Comparison of ENCODE assay signal across 17 cellular contexts in genomic region chr3:99867594-99868437, GRCh38. TPM values are rescaled to one million over a fixed set of nuclear protein-coding genes. Genes with fewer than 3 reads are reported as not detected.
DNase-seq lines count a peak whose midpoint lies in the region; ATAC-seq, FAIRE-seq and TF ChIP-seq lines count a peak whose summit lies in the region.
"Had no signal": no experiment of that assay in that cellular context is flagged by ENCODE, and none has a peak within 500 bp of the region (broad histone marks: within the 10 kb centered on the region; RNA-seq: fewer than 3 reads in every experiment).

No MANE protein-coding gene starts in this region.

- H3K4me1 Mint-ChIP-seq in activated CD4-positive, alpha-beta T cell treated with anti-CD3 and anti-CD28 coated beads for 36 hours: peaks cover 42% of the 10 kb centered on the region

- H3K4me3 ChIP-seq in fibroblast of lung (replicated peaks in 1 of 4; ENCODE audit: control extremely low read depth in 1 of 4, insufficient read depth in 1 of 4, low read depth in 3 of 4, low read length in 4 of 4) (no peak overlapping the region), smooth muscle cell (no peak overlapping the region), kidney (ENCODE audit: low read length in 2 of 2) (no peak overlapping the region)
- H3K4me3 ChIP-seq: adrenal gland had no signal

- peaks cover 94% of the 10 kb centered on the region for H3K79me2 ChIP-seq in fibroblast of lung (ENCODE audit: control insufficient read depth, insufficient read depth, low read length)
- H3K79me2 ChIP-seq in smooth muscle cell (ENCODE audit: low read depth): peaks cover 100% of the 10 kb centered on the region

- H3K36me3 Mint-ChIP-seq in activated CD4-positive, alpha-beta T cell treated with anti-CD3 and anti-CD28 coated beads for 36 hours (ENCODE audit: low read depth): peaks cover 8% of the 10 kb centered on the region

- no peaks in the 10 kb centered on the region for H3K27me3 ChIP-seq in fibroblast of lung (ENCODE audit: control insufficient read depth, insufficient read depth, low read length)
- no peaks in the 10 kb centered on the region for H3K27me3 ChIP-seq in smooth muscle cell (ENCODE audit: low read depth)
- H3K27me3 ChIP-seq: adrenal gland, neutrophil had no signal

- H3K27ac ChIP-seq in fibroblast of lung (ENCODE audit: insufficient read depth, low read length) (peak overlapping the region; percentile 71), smooth muscle cell (ENCODE audit: low read depth) (peak overlapping the region; percentile 98), kidney (ENCODE audit: low read depth in 2 of 2, low read length in 2 of 2) (peak overlapping the region in 1 of 2 donors; percentile 11)
- H3K27ac ChIP-seq: neutrophil had no signal

- H3K27ac Mint-ChIP-seq in activated CD4-positive, alpha-beta T cell treated with anti-CD3 and anti-CD28 coated beads for 36 hours: no peak overlapping the region
- H3K27ac Mint-ChIP-seq: dendritic cell treated with granulocyte-macrophage colony-stimulating factor and Interleukin-4, amounts not matched to agents 40 ng/mL and 50 ng/mL, for 4 days; type B pancreatic cell had no signal

- intact Hi-C loops in activated CD4-positive, alpha-beta T cell treated with anti-CD3 and anti-CD28 coated beads for 36 hours (cut with DNase I, micrococcal nuclease): no loop called here
- intact Hi-C loops in kidney (cut with DNase I): no loop called here

- CTCF ChIA-PET in activated CD4-positive, alpha-beta T cell treated with anti-CD3 and anti-CD28 coated beads for 36 hours (lab: Charles Lee): interaction anchor here (0.7 to 1.4 kb wide), 4 partner anchors 9 to 50 kb away, joined by 3 to 7 read pairs (median 4); partner anchors contain the start of gene CMSS1

- no peaks in the 10 kb centered on the region for H3K27me3 Mint-ChIP-seq in activated CD4-positive, alpha-beta T cell treated with anti-CD3 and anti-CD28 coated beads for 36 hours
- H3K27me3 Mint-ChIP-seq: dendritic cell treated with granulocyte-macrophage colony-stimulating factor and Interleukin-4, amounts not matched to agents 40 ng/mL and 50 ng/mL, for 4 days; type B pancreatic cell had no signal

- POLR2A ChIA-PET in activated CD4-positive, alpha-beta T cell treated with anti-CD3 and anti-CD28 coated beads for 36 hours (lab: Charles Lee): interaction anchor here (0.8 kb wide), 1 partner anchor 11 kb away, joined by 4 read pairs; no protein-coding TSS in a partner anchor

- peaks cover 22% of the 10 kb centered on the region for H3F3A ChIP-seq in smooth muscle cell (ENCODE audit: low read depth)

- H3K4me1 ChIP-seq in fibroblast of lung (ENCODE audit: control insufficient read depth, extremely low read depth, insufficient read depth, low read length) (peaks cover 34% of the 10 kb centered on the region), smooth muscle cell (ENCODE audit: low read depth) (peaks cover 45% of the 10 kb centered on the region), kidney (ENCODE audit: control insufficient read depth in 1 of 2, insufficient read depth in 1 of 2, low read depth in 1 of 2, low read length in 2 of 2) (peaks cover 6% of the 10 kb centered on the region in 2 donors)

- H3K4me3 Mint-ChIP-seq in activated CD4-positive, alpha-beta T cell treated with anti-CD3 and anti-CD28 coated beads for 36 hours: no peak overlapping the region
- H3K4me3 Mint-ChIP-seq: dendritic cell treated with granulocyte-macrophage colony-stimulating factor and Interleukin-4, amounts not matched to agents 40 ng/mL and 50 ng/mL, for 4 days; type B pancreatic cell had no signal

- H4K20me1 ChIP-seq in fibroblast of lung (ENCODE audit: control insufficient read depth, extremely low read depth, insufficient read depth, low read length) (no peaks in the 10 kb centered on the region), smooth muscle cell (ENCODE audit: low read depth) (peaks cover 99% of the 10 kb centered on the region)

- FAIRE-seq in kidney (lab: Jason Lieb, UNC): no peak
- FAIRE-seq: A204.1, frontal cortex had no signal

- H3K9ac ChIP-seq in fibroblast of lung (ENCODE audit: insufficient read depth, low read length): no peak overlapping the region
- H3K9ac ChIP-seq in smooth muscle cell (ENCODE audit: low read depth): no peak overlapping the region
- H3K9ac ChIP-seq in kidney (ENCODE audit: low read length in 2 of 2): no peak overlapping the region

- no peak for DNase-seq in activated CD4-positive, alpha-beta T cell treated with anti-CD3 and anti-CD28 coated beads for 36 hours
- no peak for DNase-seq in activated CD4-positive, alpha-beta T cell treated with anti-CD3 and anti-CD28 coated beads, Interleukin-2, amount 50 U/mL, for 48 hours
- DNase-seq in NCI-H69 (lab: John Stamatoyannopoulos, UW) (peak; percentile 6), fibroblast of lung (ENCODE audit: low read depth in 2 of 2) (no peak), smooth muscle cell (lab: John Stamatoyannopoulos, UW; ENCODE audit: unreplicated experiment) (no peak), NCI-H748 (lab: John Stamatoyannopoulos, UW; ENCODE audit: unreplicated experiment) (no peak), SHP77 treated with DMSO at 0.1 percent for 48 hours (lab: John Stamatoyannopoulos, UW) (no peak), kidney (no peak)
- DNase-seq: adrenal gland; MV-4-11; NCI-H2227 treated with DMSO at 0.1 percent for 48 hours; stimulated activated CD4-positive, alpha-beta T cell treated with anti-CD3 and anti-CD28 coated beads, Interleukin-12 subunit alpha, Interleukin-12 subunit beta, amount 100 ng/mL, for 4 hours had no signal

- H3K36me3 ChIP-seq in fibroblast of lung (ENCODE audit: control insufficient read depth, insufficient read depth, low read length): peaks cover 6% of the 10 kb centered on the region
- no peaks in the 10 kb centered on the region for H3K36me3 ChIP-seq in smooth muscle cell (ENCODE audit: low read depth)
- no peaks in the 10 kb centered on the region for H3K36me3 ChIP-seq in kidney (ENCODE audit: control insufficient read depth in 1 of 2, insufficient read depth in 2 of 2, low read length in 2 of 2)
- H3K36me3 ChIP-seq: adrenal gland, neutrophil had no signal

- no peak overlapping the region for H3K4me2 ChIP-seq in fibroblast of lung (ENCODE audit: extremely low read depth, insufficient read depth, low read length)
- H3K4me2 ChIP-seq in smooth muscle cell: peak overlapping the region; percentile 97

- H2AFZ ChIP-seq in fibroblast of lung (ENCODE audit: low read length): no peak overlapping the region
- H2AFZ ChIP-seq in smooth muscle cell (ENCODE audit: low read depth): no peak overlapping the region

- no peaks in the 10 kb centered on the region for H3K9me3 Mint-ChIP-seq in activated CD4-positive, alpha-beta T cell treated with anti-CD3 and anti-CD28 coated beads for 36 hours (ENCODE audit: low read depth)
- H3K9me3 Mint-ChIP-seq: dendritic cell treated with granulocyte-macrophage colony-stimulating factor and Interleukin-4, amounts not matched to agents 40 ng/mL and 50 ng/mL, for 4 days; type B pancreatic cell had no signal

- WGBS in smooth muscle cell (ENCODE audit: low lambda C conversion rate): 59% methylated on average over 3 of the region's 3 CpGs

- no peak for TF ChIP-seq CTCF in fibroblast of lung (conservative IDR thresholded peaks at IDR 0.05 in 1 of 2, IDR thresholded peaks at IDR 0.05 in 1 of 2; ENCODE audit: low read depth in 1 of 2, low read length in 2 of 2)
- no peak for TF ChIP-seq CTCF in smooth muscle cell (IDR thresholded peaks at IDR 0.05; ENCODE audit: borderline replicate concordance, insufficient read depth, poor library complexity, severe bottlenecking)
- TF ChIP-seq CTCF in kidney (IDR thresholded peaks at IDR 0.05; ENCODE audit: borderline replicate concordance, extremely low read depth, insufficient read depth): no peak

- ATAC-seq in activated CD4-positive, alpha-beta T cell treated with anti-CD3 and anti-CD28 coated beads for 36 hours: peak; percentile 47

- H3K9me3 ChIP-seq in fibroblast of lung (ENCODE audit: control insufficient read depth, insufficient read depth, low read depth, low read length): no peaks in the 10 kb centered on the region
- no peaks in the 10 kb centered on the region for H3K9me3 ChIP-seq in smooth muscle cell (replicated peaks; ENCODE audit: low read depth)
- H3K9me3 ChIP-seq in kidney (ENCODE audit: control insufficient read depth in 1 of 2, low read length in 2 of 2): no peaks in the 10 kb centered on the region
- H3K9me3 ChIP-seq: adrenal gland, neutrophil had no signal

RNA-seq across cellular contexts. Expression of gene CMSS1, which starts 50.2 kb away (rescaled TPM):
- 10 to 100 TPM; 94.0 to 96.3 TPM for total RNA-seq in activated CD4-positive, alpha-beta T cell treated with anti-CD3 and anti-CD28 coated beads for 36 hours
- 6.7 and 6.9 TPM in 2 replicates for total RNA-seq in fibroblast of lung
- 13.2 and 28.3 TPM in 2 replicates for polyA plus RNA-seq in fibroblast of lung
- 20.2 and 37.9 TPM in 2 replicates for polyA plus RNA-seq in fibroblast of lung (2012)
- 1.3 and 5.8 TPM in 2 replicates for polyA minus RNA-seq in fibroblast of lung (ENCODE audit: low replicate concordance)
- 11.6 and 19.2 TPM in 2 replicates for total RNA-seq in smooth muscle cell
- polyA plus RNA-seq in smooth muscle cell: 19.7 and 24.1 TPM in 2 replicates
- 27.0 TPM for total RNA-seq in kidney
- 26.4 TPM for polyA plus RNA-seq in kidney (ENCODE audit: insufficient read depth, low read depth, low replicate concordance)
